31 cellular contexts compared by ENCODE assay signal in genomic region chr1:208895820-208896219, GRCh38.
"Had no signal": no experiment of that assay in that cellular context is flagged by ENCODE, and none has a peak within 500 bp of the region (broad histone marks: within the 10 kb centered on the region; RNA-seq: fewer than 3 reads in every experiment).

No MANE protein-coding gene starts in this region.

- H3K4me3 ChIP-seq: neural progenitor cell, ovary, psoas muscle, right lobe of liver, sigmoid colon, smooth muscle cell, spleen, suprapubic skin, testis, tibial artery, transverse colon, upper lobe of right lung, uterus had no signal

- H3K9me3 Mint-ChIP-seq: type B pancreatic cell had no signal

- H3K36me3 ChIP-seq: neural progenitor cell, ovary, right lobe of liver, sigmoid colon, spleen, suprapubic skin, tibial artery, transverse colon, upper lobe of right lung, uterus had no signal

- H3K9me3 ChIP-seq: ovary, psoas muscle, right lobe of liver, sigmoid colon, spleen, suprapubic skin, testis, tibial artery, transverse colon, upper lobe of right lung, uterus had no signal

- H3K27ac Mint-ChIP-seq: naive thymus-derived CD4-positive, alpha-beta T cell; natural killer cell; nephron; neural progenitor cell; progenitor cell of endocrine pancreas; stimulated activated effector memory CD8-positive, alpha-beta T cell treated with anti-CD3 and anti-CD28 coated beads, Interleukin-12 subunit alpha, Interleukin-12 subunit beta, amount 100 ng/mL, for 72 hours; stimulated activated naive CD8-positive, alpha-beta T cell treated with anti-CD3 and anti-CD28 coated beads, Interleukin-15, amount 100 ng/mL, for 72 hours; type B pancreatic cell had no signal

- H3K27me3 ChIP-seq: neural progenitor cell, ovary, right lobe of liver, sigmoid colon, spleen, suprapubic skin, testis, tibial artery, transverse colon, upper lobe of right lung, uterus had no signal

- H3K27ac ChIP-seq: neural progenitor cell, ovary, parathyroid adenoma, psoas muscle, right lobe of liver, sigmoid colon, spleen, suprapubic skin, testis, tibial artery, transverse colon, upper lobe of right lung, uterus had no signal

- H2AFZ ChIP-seq: neural progenitor cell, parathyroid adenoma had no signal

- H3K79me2 ChIP-seq: parathyroid adenoma had no signal

- H3K36me3 Mint-ChIP-seq: naive thymus-derived CD4-positive, alpha-beta T cell; natural killer cell; neural progenitor cell; stimulated activated effector memory CD8-positive, alpha-beta T cell treated with anti-CD3 and anti-CD28 coated beads, Interleukin-12 subunit alpha, Interleukin-12 subunit beta, amount 100 ng/mL, for 72 hours; type B pancreatic cell had no signal

- H3K4me3 Mint-ChIP-seq: naive thymus-derived CD4-positive, alpha-beta T cell; natural killer cell; nephron; neural progenitor cell; stimulated activated effector memory CD8-positive, alpha-beta T cell treated with anti-CD3 and anti-CD28 coated beads, Interleukin-12 subunit alpha, Interleukin-12 subunit beta, amount 100 ng/mL, for 72 hours; stimulated activated naive CD8-positive, alpha-beta T cell treated with anti-CD3 and anti-CD28 coated beads, Interleukin-15, amount 100 ng/mL, for 72 hours; type B pancreatic cell had no signal

- H3K9ac ChIP-seq: neural progenitor cell, parathyroid adenoma had no signal

- H3K4me1 Mint-ChIP-seq: naive thymus-derived CD4-positive, alpha-beta T cell; natural killer cell; stimulated activated effector memory CD8-positive, alpha-beta T cell treated with anti-CD3 and anti-CD28 coated beads, Interleukin-12 subunit alpha, Interleukin-12 subunit beta, amount 100 ng/mL, for 72 hours; stimulated activated naive CD8-positive, alpha-beta T cell treated with anti-CD3 and anti-CD28 coated beads, Interleukin-15, amount 100 ng/mL, for 72 hours had no signal

- H3K4me2 ChIP-seq: neural progenitor cell, smooth muscle cell had no signal

- H3K4me1 ChIP-seq: parathyroid adenoma, psoas muscle, right lobe of liver, sigmoid colon, spleen, suprapubic skin, testis, tibial artery, transverse colon, upper lobe of right lung, uterus had no signal

- ATAC-seq: naive thymus-derived CD4-positive, alpha-beta T cell; natural killer cell; psoas muscle; right cardiac atrium; right lobe of liver; stimulated activated effector memory CD8-positive, alpha-beta T cell treated with anti-CD3 and anti-CD28 coated beads, Interleukin-12 subunit alpha, Interleukin-12 subunit beta, amount 100 ng/mL, for 72 hours; stimulated activated naive CD8-positive, alpha-beta T cell treated with anti-CD3 and anti-CD28 coated beads, Interleukin-15, amount 100 ng/mL, for 72 hours; stimulated activated naive CD8-positive, alpha-beta T cell treated with anti-CD3 and anti-CD28 coated beads, Interleukin-15, Interleukin-2, amounts not matched to agents 100 U/mL and 50 U/mL, for 24 hours; upper lobe of right lung had no signal

- H3K27me3 Mint-ChIP-seq: progenitor cell of endocrine pancreas; stimulated activated naive CD8-positive, alpha-beta T cell treated with anti-CD3 and anti-CD28 coated beads, Interleukin-15, amount 100 ng/mL, for 72 hours had no signal

- DNase-seq: naive thymus-derived CD4-positive, alpha-beta T cell; natural killer cell; occipital lobe; ovary; posterior cingulate gyrus; psoas muscle; right cardiac atrium; right lobe of liver; sigmoid colon; spleen; stimulated activated CD4-positive, alpha-beta T cell treated with anti-CD3 and anti-CD28 coated beads, Interleukin-12 subunit alpha, Interleukin-12 subunit beta, amount 100 ng/mL, for 4 hours; stimulated activated CD4-positive, alpha-beta T cell treated with anti-CD3 and anti-CD28 coated beads, Interleukin-1b, Interleukin-23, amount 100 ng/mL, for 48 hours; stimulated activated CD4-positive, alpha-beta T cell treated with anti-CD3 and anti-CD28 coated beads, Interleukin-4, amount 100 ng/mL, for 1 hour; stimulated activated CD4-positive, alpha-beta T cell treated with anti-CD3 and anti-CD28 coated beads, Interleukin-4, amount 100 ng/mL, for 4 hours; stimulated activated naive CD4-positive, alpha-beta T cell; stimulated activated naive CD8-positive, alpha-beta T cell treated with anti-CD3 and anti-CD28 coated beads, Interleukin-15, amount 100 ng/mL, for 72 hours; stimulated activated naive CD8-positive, alpha-beta T cell treated with anti-CD3 and anti-CD28 coated beads, Interleukin-15, Interleukin-2, amounts not matched to agents 100 U/mL and 50 U/mL, for 24 hours; substantia nigra; testis; tibial artery; transverse colon; upper lobe of right lung; uterus had no signal
